Comparison of ENCODE assay signal across 25 cellular contexts in the genomic region with DNA sequence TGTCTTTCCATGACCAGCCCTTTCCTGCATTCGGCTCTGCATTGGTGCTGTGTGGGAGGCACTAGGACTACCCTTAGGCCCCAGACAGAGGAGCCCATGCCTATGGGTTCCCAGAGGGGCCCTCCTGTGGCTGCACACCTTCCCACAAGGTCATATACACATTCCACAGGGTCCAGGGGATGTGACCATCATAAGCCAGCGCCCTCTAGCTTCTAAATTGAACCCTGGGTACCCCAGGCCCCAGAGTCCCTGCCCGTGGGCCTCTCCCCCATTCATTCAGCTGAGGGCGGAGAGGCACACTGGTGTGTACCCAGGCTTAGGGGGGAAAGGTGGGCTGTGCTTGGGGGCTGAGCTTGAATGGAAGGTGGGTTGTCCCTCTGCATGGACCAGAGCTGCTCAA. TPM values are rescaled to one million over a fixed set of nuclear protein-coding genes. Genes with fewer than 3 reads are reported as not detected.
DNase-seq lines count a peak whose midpoint lies in the region; ATAC-seq and TF ChIP-seq lines count a peak whose summit lies in the region.
"Had no signal": no experiment of that assay in that cellular context is flagged by ENCODE, and none has a peak within 500 bp of the region (broad histone marks: within the 10 kb centered on the region; RNA-seq: fewer than 3 reads in every experiment).

No MANE protein-coding gene starts in this region.

- H3K27ac ChIP-seq in DND-41 (ENCODE audit: low read length), result no peak overlapping the region
- no peak overlapping the region for H3K27ac ChIP-seq in IMR-90 (ENCODE audit: insufficient read depth, low read length)
- no peak overlapping the region for H3K27ac ChIP-seq in neural progenitor cell
- H3K27ac ChIP-seq: hepatocyte, pancreas had no signal

- peaks cover 13% of the 10 kb centered on the region for H3K9me1 ChIP-seq in IMR-90 (ENCODE audit: insufficient read depth, low read length)

- no peak overlapping the region for H3K4me2 ChIP-seq in DND-41 (ENCODE audit: insufficient read depth, low read length)
- H3K4me2 ChIP-seq in IMR-90 (ENCODE audit: low read depth, low read length), result no peak overlapping the region
- H3K4me2 ChIP-seq in neural progenitor cell, result no peak overlapping the region
- H3K4me2 ChIP-seq: hepatocyte had no signal

- in situ Hi-C loops in IMR-90 (cut with MboI; ENCODE audit: low sequenced_read_pairs), result no loop called here

- peak overlapping the region; percentile 50; the same call in 1 of the 2 replicates for H3K4ac ChIP-seq in IMR-90 (ENCODE audit: low read depth, low read length)

- H2AFZ ChIP-seq in DND-41 (ENCODE audit: low read depth, low read length) (no peak overlapping the region), IMR-90 (replicated peaks; ENCODE audit: low read length, poor library complexity) (no peak overlapping the region), neural progenitor cell (replicated peaks) (no peak overlapping the region)
- H2AFZ ChIP-seq: hepatocyte had no signal

- POLR2A ChIA-PET in IMR-90 (lab: Charles Lee; ENCODE audit: unreplicated experiment), result no interaction called here

- no peak overlapping the region; the same call in none of the 2 replicates for H4K91ac ChIP-seq in IMR-90 (ENCODE audit: insufficient read depth, low read depth, low read length)

- H3K56ac ChIP-seq in IMR-90 (ENCODE audit: extremely low read depth, insufficient read depth, low read length), result no peak overlapping the region

- no peaks in the 10 kb centered on the region for H3F3A ChIP-seq in neural progenitor cell (ENCODE audit: low read depth)

- no peak overlapping the region for H3K14ac ChIP-seq in IMR-90 (replicated peaks; ENCODE audit: low read depth, low read length)

- no peak overlapping the region for H4K5ac ChIP-seq in IMR-90 (ENCODE audit: low read depth, low read length)

- no peaks in the 10 kb centered on the region for H3K9me3 Mint-ChIP-seq in neural progenitor cell
- H3K9me3 Mint-ChIP-seq: activated CD4-positive, alpha-beta T cell treated with anti-CD3 and anti-CD28 coated beads, Interleukin-2, amount 10 ng/mL, durations not matched to agents 24 days and 14 days; naive B cell; T-helper 1 cell treated with Interleukin-12 subunit alpha and Interleukin-12 subunit beta and Interleukin-4 antibody, amounts not matched to agents 30 μg/mL and 1 μg/mL, for 36 hours had no signal

- no peak for TF ChIP-seq POLR2A in IMR-90 (IDR thresholded peaks at IDR 0.05; ENCODE audit: low read depth, low read length)

- H3K36me3 ChIP-seq in DND-41 (ENCODE audit: insufficient read depth, low read length) (no peaks in the 10 kb centered on the region), IMR-90 (ENCODE audit: control insufficient read depth, insufficient read depth, low read length) (no peaks in the 10 kb centered on the region), neural progenitor cell (no peaks in the 10 kb centered on the region)
- H3K36me3 ChIP-seq: BLaER1 treated with 17β-estradiol and CSF1 and Interleukin-3, amounts not matched to agents 10 nM and 100 nM; pancreas; SJSA1; upper lobe of left lung had no signal

- no peak overlapping the region for H2BK120ac ChIP-seq in IMR-90 (ENCODE audit: low read depth, low read length)

- DNase-seq in DND-41 (no peak), IMR-90 (no peak), choroid plexus epithelial cell (ENCODE audit: low read depth) (no peak), neural progenitor cell (ENCODE audit: low spot score) (no peak), Ammon's horn (ENCODE audit: low spot score) (no peak), SHP77 treated with DMSO at 0.1 percent for 48 hours (lab: John Stamatoyannopoulos, UW) (no peak), Kasumi-1 (lab: John Stamatoyannopoulos, UW) (no peak), left lobe of liver (ENCODE audit: low spot score) (no peak)
- DNase-seq: activated CD4-positive, alpha-beta T cell treated with anti-CD3 and anti-CD28 coated beads, Interleukin-2, amount 10 ng/mL, durations not matched to agents 24 days and 14 days; activated CD8-positive, alpha-beta memory T cell treated with anti-CD3 and anti-CD28 coated beads, Interleukin-2, amount 10 ng/mL, durations not matched to agents 7 days and 5 days; activated naive CD4-positive, alpha-beta T cell treated with anti-CD3 and anti-CD28 coated beads, Interleukin-2, amount 50 U/mL, for 16 hours; anterior cingulate cortex; Calu3; EL; naive B cell; NCI-H1048; NCI-H1930; NCI-H226; pancreas; upper lobe of left lung had no signal

- BruUV-seq in IMR-90 (replicated peaks; lab: Mats Ljungman, UMichigan), result no TSS peak

- no peak overlapping the region for H3K23ac ChIP-seq in IMR-90 (ENCODE audit: low read depth, low read length)

- H3K18ac ChIP-seq in IMR-90 (ENCODE audit: low read depth, low read length), result no peak overlapping the region

- peaks cover 32% of the 10 kb centered on the region for H3K4me1 Mint-ChIP-seq in neural progenitor cell

- no peaks in the 10 kb centered on the region for H3K36me3 Mint-ChIP-seq in neural progenitor cell
- H3K36me3 Mint-ChIP-seq: activated CD8-positive, alpha-beta memory T cell treated with anti-CD3 and anti-CD28 coated beads, Interleukin-2, amount 10 ng/mL, durations not matched to agents 7 days and 5 days; naive B cell had no signal

- H3K9ac ChIP-seq in DND-41 (ENCODE audit: low read depth, low read length) (no peak overlapping the region), IMR-90 (ENCODE audit: low read depth, low read length) (no peak overlapping the region), neural progenitor cell (no peak overlapping the region)

- H3K4me1 ChIP-seq in DND-41 (ENCODE audit: insufficient read depth, low read length), result no peaks in the 10 kb centered on the region
- peaks cover 18% of the 10 kb centered on the region for H3K4me1 ChIP-seq in IMR-90 (ENCODE audit: control insufficient read depth, insufficient read depth, low read length)
- no peaks in the 10 kb centered on the region for H3K4me1 ChIP-seq in neural progenitor cell
- H3K4me1 ChIP-seq: pancreas had no signal

- H3K27me3 ChIP-seq in DND-41 (ENCODE audit: insufficient read depth, low read length, poor library complexity) (no peaks in the 10 kb centered on the region), IMR-90 (ENCODE audit: control insufficient read depth, insufficient read depth, low read length) (no peaks in the 10 kb centered on the region), neural progenitor cell (no peaks in the 10 kb centered on the region)
- H3K27me3 ChIP-seq: BLaER1 treated with 17β-estradiol and CSF1 and Interleukin-3, amounts not matched to agents 10 nM and 100 nM; dorsolateral prefrontal cortex; hepatocyte; pancreas; SJSA1; upper lobe of left lung had no signal

- no peak overlapping the region for H3K27ac Mint-ChIP-seq in neural progenitor cell
- H3K27ac Mint-ChIP-seq: activated CD4-positive, alpha-beta T cell treated with anti-CD3 and anti-CD28 coated beads, Interleukin-2, amount 10 ng/mL, durations not matched to agents 24 days and 14 days; activated CD8-positive, alpha-beta memory T cell treated with anti-CD3 and anti-CD28 coated beads, Interleukin-2, amount 10 ng/mL, durations not matched to agents 7 days and 5 days; T-helper 1 cell treated with Interleukin-12 subunit alpha and Interleukin-12 subunit beta and Interleukin-4 antibody, amounts not matched to agents 30 μg/mL and 1 μg/mL, for 36 hours had no signal

- CTCF ChIA-PET in IMR-90 (lab: Yijun Ruan, JAX), result no interaction called here

- no peak overlapping the region for H2AK9ac ChIP-seq in IMR-90 (replicated peaks; ENCODE audit: low read depth, low read length, poor library complexity)

- peaks cover 9% of the 10 kb centered on the region for H3K27me3 Mint-ChIP-seq in neural progenitor cell (ENCODE audit: insufficient read depth, low read depth)

- H2BK20ac ChIP-seq in IMR-90 (ENCODE audit: low read depth, low read length), result peak overlapping the region; percentile 52; the same call in 1 of the 2 replicates

- dilution Hi-C loops in IMR-90 (cut with HindIII; ENCODE audit: low sequenced_read_pairs, unreplicated experiment), result no loop called here

- H3K9me3 ChIP-seq in DND-41 (ENCODE audit: insufficient read depth, low read length, severe bottlenecking) (no peaks in the 10 kb centered on the region), IMR-90 (ENCODE audit: control insufficient read depth, insufficient read depth, low read length) (no peaks in the 10 kb centered on the region), neural progenitor cell (ENCODE audit: low read depth) (no peaks in the 10 kb centered on the region)
- H3K9me3 ChIP-seq: BLaER1 treated with 17β-estradiol and CSF1 and Interleukin-3, amounts not matched to agents 10 nM and 100 nM; pancreas; SJSA1; upper lobe of left lung had no signal

- H2BK5ac ChIP-seq in IMR-90 (ENCODE audit: low read depth, low read length, poor library complexity, severe bottlenecking), result no peak overlapping the region

- TF ChIP-seq RAD21 in IMR-90 (IDR thresholded peaks at IDR 0.05; ENCODE audit: low read length), result no peak

- H4K8ac ChIP-seq in IMR-90 (ENCODE audit: low read depth in 2 of 2, low read length in 2 of 2), result no peak overlapping the region; a peak in 1 of 4 replicates

- intact Hi-C loops in IMR-90 (cut with micrococcal nuclease), result no loop called here

- no peaks in the 10 kb centered on the region for H4K20me1 ChIP-seq in DND-41 (ENCODE audit: insufficient read depth, low read length)
- H4K20me1 ChIP-seq in IMR-90 (ENCODE audit: insufficient read depth, low read length), result no peaks in the 10 kb centered on the region
- no peaks in the 10 kb centered on the region for H4K20me1 ChIP-seq in neural progenitor cell (ENCODE audit: low read depth)

- no peaks in the 10 kb centered on the region for H3K79me1 ChIP-seq in IMR-90 (ENCODE audit: low read depth in 1 of 2, low read length in 2 of 2)

- peak overlapping the region; percentile 88; the same call in 1 of the 3 replicates for H2BK15ac ChIP-seq in IMR-90 (ENCODE audit: low read depth, low read length)

- no CpG with 5 or more reads among the region's 4 CpGs for WGBS in IMR-90 (ENCODE audit: extremely low coverage in 2 of 2, insufficient read length in 1 of 2), 2 experiments

- no peak overlapping the region for H3K4me3 ChIP-seq in DND-41 (ENCODE audit: low read depth in 1 of 2, low read length in 2 of 2)
- H3K4me3 ChIP-seq in IMR-90 (ENCODE audit: insufficient read depth, low read depth, low read length), result no peak overlapping the region
- H3K4me3 ChIP-seq in choroid plexus epithelial cell (ENCODE audit: low read depth, low read length), result no peak overlapping the region
- H3K4me3 ChIP-seq in neural progenitor cell, result no peak overlapping the region
- H3K4me3 ChIP-seq: BLaER1 treated with 17β-estradiol and CSF1 and Interleukin-3, amounts not matched to agents 10 nM and 100 nM; dorsolateral prefrontal cortex; hepatocyte; pancreas; SJSA1; upper lobe of left lung had no signal

- H2AK5ac ChIP-seq in IMR-90 (ENCODE audit: low read depth, low read length), result 0 out of 2 replicates have a peak overlapping the region, but pooled peaks have one; percentile 17

- TF ChIP-seq CTCF in DND-41 (IDR thresholded peaks at IDR 0.05; ENCODE audit: borderline replicate concordance, extremely low read depth, low read length, poor library complexity, severe bottlenecking) (peak; percentile 7), IMR-90 (conservative IDR thresholded peaks at IDR 0.05; ENCODE audit: low read depth, low read length) (no peak), choroid plexus epithelial cell (conservative IDR thresholded peaks at IDR 0.05; ENCODE audit: low read depth, low read length) (peak; percentile 20), neural progenitor cell (IDR thresholded peaks at IDR 0.05) (peak; percentile 23)

- ATAC-seq in DND-41 (ENCODE audit: insufficient read depth, low read depth) (no peak), IMR-90 (ENCODE audit: low read depth) (no peak), left lobe of liver (no peak)
- ATAC-seq: activated CD8-positive, alpha-beta memory T cell treated with anti-CD3 and anti-CD28 coated beads, Interleukin-2, amount 10 ng/mL, durations not matched to agents 7 days and 5 days had no signal

- H3K79me2 ChIP-seq in DND-41 (ENCODE audit: insufficient read depth, low read length) (no peaks in the 10 kb centered on the region), neural progenitor cell (ENCODE audit: low read depth) (no peaks in the 10 kb centered on the region)
- H3K79me2 ChIP-seq: hepatocyte had no signal

- no peak overlapping the region for H3K4me3 Mint-ChIP-seq in neural progenitor cell
- H3K4me3 Mint-ChIP-seq: activated CD4-positive, alpha-beta T cell treated with anti-CD3 and anti-CD28 coated beads, Interleukin-2, amount 10 ng/mL, durations not matched to agents 24 days and 14 days; activated CD8-positive, alpha-beta memory T cell treated with anti-CD3 and anti-CD28 coated beads, Interleukin-2, amount 10 ng/mL, durations not matched to agents 7 days and 5 days; naive B cell; T-helper 1 cell treated with Interleukin-12 subunit alpha and Interleukin-12 subunit beta and Interleukin-4 antibody, amounts not matched to agents 30 μg/mL and 1 μg/mL, for 36 hours had no signal

RNA-seq across cellular contexts. Expression of gene SLC6A6, which starts 10.2 kb away (rescaled TPM):
- 29.9 and 32.5 TPM in 2 replicates for total RNA-seq in IMR-90 (2012; rRNA removed)
- polyA plus RNA-seq in IMR-90 (2012; rRNA removed), result 39.3 and 39.4 TPM in 2 replicates
- 14.9 and 24.2 TPM in 2 replicates for polyA plus RNA-seq in IMR-90 (2012; cell fraction: cytosol; rRNA removed)
- 70.6 and 99.2 TPM in 2 replicates for polyA plus RNA-seq in IMR-90 (2012; cell fraction: nucleus; rRNA removed; ENCODE audit: low replicate concordance)
- total RNA-seq in neural progenitor cell (ENCODE audit: low replicate concordance), result 32.9 and 37.2 TPM in 2 replicates
- 3.2 TPM for total RNA-seq in left lobe of liver
